ENCODE assay signal across 12 cellular contexts in genomic region chr22:40247976-40248375, GRCh38.
DNase-seq lines count a peak whose midpoint lies in the region; ATAC-seq and TF ChIP-seq lines count a peak whose summit lies in the region.
"Had no signal": no experiment of that assay in that cellular context is flagged by ENCODE, and none has a peak within 500 bp of the region (broad histone marks: within the 10 kb centered on the region; RNA-seq: fewer than 3 reads in every experiment).

No MANE protein-coding gene starts in this region.

- CTCF ChIA-PET in activated CD4-positive, alpha-beta memory T cell treated with anti-CD3 and anti-CD28 coated beads for 36 hours (lab: Charles Lee) = interaction anchor here (0.6 kb wide), 1 partner anchor 100 kb away, joined by 3 read pairs; no protein-coding TSS in a partner anchor
- CTCF ChIA-PET in PC-3 (lab: Charles Lee) = no interaction called here

- BruUV-seq in PC-3 (replicated peaks; lab: Mats Ljungman, UMichigan) = no TSS peak

- H3K36me3 ChIP-seq in DND-41 (ENCODE audit: insufficient read depth, low read length) = peaks cover 38% of the 10 kb centered on the region
- no peaks in the 10 kb centered on the region for H3K36me3 ChIP-seq in PC-3 (ENCODE audit: low read depth, low read length)

- H3K9ac ChIP-seq in DND-41 (ENCODE audit: low read depth, low read length) (no peak overlapping the region), PC-3 (ENCODE audit: low read length) (no peak overlapping the region)
- H3K9ac ChIP-seq: BLaER1 had no signal

- H3K79me2 ChIP-seq in DND-41 (ENCODE audit: insufficient read depth, low read length) (peaks cover 82% of the 10 kb centered on the region), PC-3 (ENCODE audit: low read length) (peaks cover 26% of the 10 kb centered on the region)

- H3K4me3 ChIP-seq in DND-41 (ENCODE audit: low read depth in 1 of 2, low read length in 2 of 2) (no peak overlapping the region), PC-3 (ENCODE audit: low read length) (no peak overlapping the region)
- H3K4me3 ChIP-seq: BLaER1 had no signal

- intact Hi-C loops in activated CD4-positive, alpha-beta memory T cell treated with anti-CD3 and anti-CD28 coated beads for 36 hours (cut with micrococcal nuclease) = no loop called here
- intact Hi-C loops in PC-3 (cut with micrococcal nuclease) = no loop called here

- H3K4me2 ChIP-seq in DND-41 (ENCODE audit: insufficient read depth, low read length) = no peak overlapping the region
- H3K4me2 ChIP-seq in PC-3 (ENCODE audit: low read length) = no peak overlapping the region
- H3K4me2 ChIP-seq: BLaER1 had no signal

- H3K27me3 ChIP-seq in DND-41 (ENCODE audit: insufficient read depth, low read length, poor library complexity) = no peaks in the 10 kb centered on the region
- H3K27me3 ChIP-seq in PC-3 (ENCODE audit: low read length) = no peaks in the 10 kb centered on the region
- H3K27me3 ChIP-seq: BLaER1 had no signal

- H3K4me3 Mint-ChIP-seq in activated CD4-positive, alpha-beta memory T cell treated with anti-CD3 and anti-CD28 coated beads for 36 hours = peak overlapping the region; percentile 51
- peak overlapping the region; percentile 14 for H3K4me3 Mint-ChIP-seq in activated naive CD8-positive, alpha-beta T cell

- H2AFZ ChIP-seq in DND-41 (ENCODE audit: low read depth, low read length) = no peak overlapping the region
- no peak overlapping the region for H2AFZ ChIP-seq in PC-3 (ENCODE audit: low read length)

- no peaks in the 10 kb centered on the region for H3F3A ChIP-seq in PC-3 (ENCODE audit: low read length, unreplicated experiment)

- peaks cover 77% of the 10 kb centered on the region for H3K4me1 Mint-ChIP-seq in activated CD4-positive, alpha-beta memory T cell treated with anti-CD3 and anti-CD28 coated beads for 36 hours (ENCODE audit: low read depth)
- H3K4me1 Mint-ChIP-seq in activated naive CD8-positive, alpha-beta T cell (ENCODE audit: low read depth) = peaks cover 72% of the 10 kb centered on the region

- peaks cover 31% of the 10 kb centered on the region for H4K20me1 ChIP-seq in DND-41 (ENCODE audit: insufficient read depth, low read length)
- H4K20me1 ChIP-seq in PC-3 (ENCODE audit: low read length) = no peaks in the 10 kb centered on the region

- no peaks in the 10 kb centered on the region for H3K9me3 Mint-ChIP-seq in activated CD4-positive, alpha-beta memory T cell treated with anti-CD3 and anti-CD28 coated beads for 36 hours
- no peaks in the 10 kb centered on the region for H3K9me3 Mint-ChIP-seq in activated naive CD8-positive, alpha-beta T cell (ENCODE audit: low read depth)

- peak; percentile 61; the same call in 2 of the 3 replicates for ATAC-seq in DND-41 (ENCODE audit: insufficient read depth, low read depth)
- ATAC-seq in PC-3 = no peak

- H3K36me3 Mint-ChIP-seq in activated CD4-positive, alpha-beta memory T cell treated with anti-CD3 and anti-CD28 coated beads for 36 hours = peaks cover 9% of the 10 kb centered on the region
- H3K36me3 Mint-ChIP-seq in activated naive CD8-positive, alpha-beta T cell = peaks cover 8% of the 10 kb centered on the region

- H3K9me3 ChIP-seq in DND-41 (ENCODE audit: insufficient read depth, low read length, severe bottlenecking) (no peaks in the 10 kb centered on the region), PC-3 (ENCODE audit: low read length) (no peaks in the 10 kb centered on the region)
- H3K9me3 ChIP-seq: BLaER1 had no signal

- H3K27ac ChIP-seq in DND-41 (ENCODE audit: low read length) (no peak overlapping the region), PC-3 (ENCODE audit: low read length) (no peak overlapping the region)
- H3K27ac ChIP-seq: BLaER1 had no signal

- peak; percentile 40 for DNase-seq in DND-41
- DNase-seq in activated CD4-positive, alpha-beta memory T cell treated with anti-CD3 and anti-CD28 coated beads for 36 hours = peak; percentile 78
- peak; percentile 35 for DNase-seq in stimulated activated CD8-positive, alpha-beta memory T cell treated with anti-CD3 and anti-CD28 coated beads, Interleukin-12 subunit alpha, Interleukin-12 subunit beta, amount 100 ng/mL, for 4 hours (ENCODE audit: low read depth)
- DNase-seq in NCI-H2196 (lab: John Stamatoyannopoulos, UW; ENCODE audit: unreplicated experiment) = no peak
- DNase-seq in PC-3 = no peak
- no peak for DNase-seq in DMS114 treated with DMSO at 0.1 percent for 48 hours (lab: John Stamatoyannopoulos, UW; ENCODE audit: unreplicated experiment)
- DNase-seq in NCI-H1417 (lab: John Stamatoyannopoulos, UW) = no peak
- DNase-seq: erythroblast, MM.1S, NCI-H69 had no signal

- POLR2A ChIA-PET in activated CD4-positive, alpha-beta memory T cell treated with anti-CD3 and anti-CD28 coated beads for 36 hours (lab: Charles Lee) = interaction anchor here (0.7 to 1.6 kb wide), 2 partner anchors 42 to 71 kb away, joined by 3 read pairs; partner anchors contain the start of gene TNRC6B
- POLR2A ChIA-PET in PC-3 (lab: Charles Lee; ENCODE audit: unreplicated experiment) = no interaction called here

- peak overlapping the region; percentile 72 for H3K27ac Mint-ChIP-seq in activated CD4-positive, alpha-beta memory T cell treated with anti-CD3 and anti-CD28 coated beads for 36 hours
- peak overlapping the region; percentile 88 for H3K27ac Mint-ChIP-seq in activated naive CD8-positive, alpha-beta T cell

- TF ChIP-seq CTCF in DND-41 (IDR thresholded peaks at IDR 0.05; ENCODE audit: borderline replicate concordance, extremely low read depth, low read length, poor library complexity, severe bottlenecking) = no peak
- TF ChIP-seq CTCF in PC-3 (conservative IDR thresholded peaks at IDR 0.05; ENCODE audit: low read depth, low read length) = no peak

- H3K9me2 ChIP-seq in PC-3 (replicated peaks; ENCODE audit: low read length) = no peaks in the 10 kb centered on the region

- H3K4me1 ChIP-seq in DND-41 (ENCODE audit: insufficient read depth, low read length) (peaks cover 14% of the 10 kb centered on the region), PC-3 (ENCODE audit: insufficient read depth, low read length) (no peaks in the 10 kb centered on the region)

- no peaks in the 10 kb centered on the region for H3K27me3 Mint-ChIP-seq in activated CD4-positive, alpha-beta memory T cell treated with anti-CD3 and anti-CD28 coated beads for 36 hours
- no peaks in the 10 kb centered on the region for H3K27me3 Mint-ChIP-seq in activated naive CD8-positive, alpha-beta T cell

Comparison
In these comparisons a context has a peak if more than half of its experiments do, and no peak if none do; other contexts are left out.
1. DNase-seq: peak in DND-41 (single experiment), activated CD4-positive, alpha-beta memory T cell treated with anti-CD3 and anti-CD28 coated beads for 36 hours (single experiment) and stimulated activated CD8-positive, alpha-beta memory T cell treated with anti-CD3 and anti-CD28 coated beads, Interleukin-12 subunit alpha, Interleukin-12 subunit beta, amount 100 ng/mL, for 4 hours (single experiment); none in NCI-H2196 (single experiment), PC-3 (single experiment), DMS114 treated with DMSO at 0.1 percent for 48 hours (single experiment) and NCI-H1417 (0 of 3).